In the genomic region with DNA sequence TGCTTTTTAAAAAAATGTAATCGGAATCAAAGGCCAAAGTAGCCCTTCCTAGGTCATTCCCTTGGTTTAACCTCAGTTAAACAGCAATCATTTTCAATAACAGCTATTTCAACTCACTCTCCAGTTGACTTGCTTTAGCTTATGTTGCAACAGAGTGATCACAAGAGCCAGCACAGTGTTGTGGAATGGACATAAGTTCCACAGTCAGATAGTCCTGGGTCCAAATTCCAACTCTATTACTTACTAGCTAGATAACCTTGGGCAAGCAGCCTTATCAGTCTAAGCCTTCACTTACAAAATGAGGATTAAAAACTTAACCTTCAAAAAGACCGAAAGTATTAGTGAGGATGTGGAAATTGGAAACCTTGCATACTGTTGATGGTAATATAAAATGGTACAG, we compare ENCODE assay signal across 18 cellular contexts. TPM values are rescaled to one million over a fixed set of nuclear protein-coding genes. Genes with fewer than 3 reads are reported as not detected.
"Had no signal": no experiment of that assay in that cellular context is flagged by ENCODE, and none has a peak within 500 bp of the region (broad histone marks: within the 10 kb centered on the region; RNA-seq: fewer than 3 reads in every experiment).

No MANE protein-coding gene starts in this region.

- H3K4me3 ChIP-seq: adrenal gland, upper lobe of left lung had no signal

- H3K27me3 ChIP-seq: upper lobe of left lung had no signal

- H3K27ac ChIP-seq: adrenal gland, epithelial cell of prostate, upper lobe of left lung, WERI-Rb-1 had no signal

- ATAC-seq: activated CD8-positive, alpha-beta T cell treated with anti-CD3 and anti-CD28 coated beads for 36 hours; activated T-cell treated with anti-CD3 and anti-CD28 coated beads, Interleukin-2, amount 50 U/mL, for 4 hours; effector memory CD8-positive, alpha-beta T cell; natural killer cell; right cardiac atrium; stimulated activated naive CD8-positive, alpha-beta T cell treated with anti-CD3 and anti-CD28 coated beads, Interleukin-15, amount 100 ng/mL, for 72 hours had no signal

- DNase-seq: activated CD4-positive, alpha-beta T cell treated with anti-CD3 and anti-CD28 coated beads for 4 hours; activated CD8-positive, alpha-beta T cell treated with anti-CD3 and anti-CD28 coated beads for 36 hours; activated effector memory CD4-positive, alpha-beta T cell treated with Interleukin-2 at 50 U/mL for 16 hours; activated naive CD4-positive, alpha-beta T cell treated with anti-CD3 and anti-CD28 coated beads, Interleukin-2, amount 50 U/mL, for 16 hours; activated T-cell treated with anti-CD3 and anti-CD28 coated beads, Interleukin-2, amount 50 U/mL, for 4 hours; adrenal gland; cortex of kidney; effector memory CD8-positive, alpha-beta T cell; hypothalamus; left cardiac atrium; natural killer cell; right cardiac atrium; SK-N-SH; stimulated activated naive CD8-positive, alpha-beta T cell treated with anti-CD3 and anti-CD28 coated beads, Interleukin-15, amount 100 ng/mL, for 72 hours; T-helper 1 cell; upper lobe of left lung; WERI-Rb-1 had no signal

- H3K9ac ChIP-seq: SK-N-SH had no signal

- H3K4me2 ChIP-seq: SK-N-SH had no signal

- H3K4me1 ChIP-seq: adrenal gland, upper lobe of left lung had no signal

- H3K9me3 ChIP-seq: adrenal gland, SK-N-SH, upper lobe of left lung had no signal

- H3K36me3 ChIP-seq: adrenal gland, upper lobe of left lung, WERI-Rb-1 had no signal

RNA-seq across cellular contexts. Expression of a gene that starts 9.2 kb away (rescaled TPM):
- total RNA-seq: natural killer cell had no signal
